In the genomic region with DNA sequence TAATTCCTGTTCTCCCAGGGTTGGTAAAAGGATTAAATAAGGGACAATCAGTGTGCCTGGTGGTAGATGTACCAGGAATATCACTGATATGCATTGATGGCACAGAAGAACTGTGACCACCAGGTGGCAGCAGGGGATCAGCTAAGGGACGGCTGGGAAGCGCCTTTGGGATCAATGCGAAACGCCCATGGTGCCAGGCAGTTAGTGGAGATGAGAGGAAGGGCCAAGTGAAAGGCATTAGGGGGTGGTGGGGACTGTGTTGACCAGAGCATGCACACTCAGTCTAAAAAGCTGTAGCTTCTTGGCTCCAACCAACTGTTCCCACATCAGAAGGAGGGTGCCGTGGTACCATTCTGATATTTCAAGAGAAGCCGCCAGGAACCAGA, we compare ENCODE assay signal across 8 cellular contexts. TPM values are rescaled to one million over a fixed set of nuclear protein-coding genes. Genes with fewer than 3 reads are reported as not detected.
A peak's percentile ranks its signal among the peaks of the same experiment; 100 is the strongest.
DNase-seq lines count a peak whose midpoint lies in the region; ATAC-seq and TF ChIP-seq lines count a peak whose summit lies in the region.

No MANE protein-coding gene starts in this region.

- no peak overlapping the region for H3K4me3 Mint-ChIP-seq in brain

- DNase-seq in ACHN, result peak; percentile 52
- DNase-seq in GM06990 (ENCODE audit: extremely low read depth, insufficient read length), result no peak
- DNase-seq in Panc1 (ENCODE audit: low read depth, low spot score), result peak; percentile 52
- peak; percentile 38 for DNase-seq in iPS DF 19.7 (ENCODE audit: low read depth, low spot score)
- peak; percentile 91 for DNase-seq in sciatic nerve (ENCODE audit: low spot score)

- no peaks in the 10 kb centered on the region for H3K9me3 ChIP-seq in Panc1 (ENCODE audit: control insufficient read depth, insufficient read depth, low read depth, low read length)

- peaks cover 5% of the 10 kb centered on the region for H3K4me1 ChIP-seq in Panc1 (ENCODE audit: control insufficient read depth, insufficient read depth, low read length)

- peak overlapping the region in 1 of 5 experiments; percentile 6 for H3K27ac Mint-ChIP-seq in brain

- H3K27me3 Mint-ChIP-seq in brain, result no peaks in the 10 kb centered on the region

- no peaks in the 10 kb centered on the region for H3K36me3 Mint-ChIP-seq in brain

- peak; percentile 90 for ATAC-seq in Panc1
- peak; percentile 71 for ATAC-seq in sciatic nerve
- no peak for ATAC-seq in GM21576 (IDR thresholded peaks at IDR 0.05; ENCODE audit: unreplicated experiment)

- H3K4me3 ChIP-seq in GM06990 (replicated peaks; ENCODE audit: low read depth, low read length) (no peak overlapping the region), Panc1 (ENCODE audit: low read depth in 2 of 2, low read length in 2 of 2) (no peak overlapping the region)

- H3K27me3 ChIP-seq in GM06990 (replicated peaks; ENCODE audit: control insufficient read depth, insufficient read depth, low read length) (no peaks in the 10 kb centered on the region), Panc1 (ENCODE audit: control insufficient read depth, insufficient read depth, low read length) (no peaks in the 10 kb centered on the region)

- H3K27ac ChIP-seq in Panc1 (ENCODE audit: low read length), result no peak overlapping the region

- peaks cover 20% of the 10 kb centered on the region for H3K4me1 Mint-ChIP-seq in brain

- peak; percentile 79 for TF ChIP-seq CTCF in GM06990 (IDR thresholded peaks at IDR 0.05; ENCODE audit: insufficient read depth, low read length, poor library complexity, severe bottlenecking)
- peak; percentile 91 for TF ChIP-seq CTCF in Panc1 (IDR thresholded peaks at IDR 0.05)
- peak; percentile 89 to 97 for TF ChIP-seq CTCF in brain (conservative IDR thresholded peaks at IDR 0.05)

- no peak for TF ChIP-seq EP300 in Ishikawa (IDR thresholded peaks at IDR 0.05; ENCODE audit: borderline replicate concordance)

- intact Hi-C loops in Panc1 (cut with micrococcal nuclease; ENCODE audit: unreplicated experiment), result loop anchor here (1.0 to 5.0 kb wide), 2 partner anchors 191 to 355 kb away; no protein-coding TSS in a partner anchor
- intact Hi-C loops in sciatic nerve (cut with DNase I), result loop anchor here (1.0 kb wide), 1 partner anchor 191 kb away; no protein-coding TSS in a partner anchor

- POLR2A ChIA-PET in Panc1 (lab: Charles Lee), result no interaction called here

- CTCF ChIA-PET in Panc1 (lab: Charles Lee), result interaction anchor here (0.6 to 1.4 kb wide), 6 partner anchors 20 to 484 kb away, joined by 3 to 19 read pairs (median 4); no protein-coding TSS in a partner anchor

- H3K9me3 Mint-ChIP-seq in brain, result no peaks in the 10 kb centered on the region

- TF ChIP-seq RAD21 in Ishikawa (IDR thresholded peaks at IDR 0.05; ENCODE audit: low read depth), result peak; percentile 97

- no TSS peak for BruUV-seq in Panc1 (replicated peaks; lab: Mats Ljungman, UMichigan)

- in situ Hi-C loops in ACHN (cut with HindIII; ENCODE audit: low pct_ligation_motif_present, low pct_unique_long_range_greater_than_20kb, low sequenced_read_pairs), result loop anchor here (25.0 kb wide), 1 partner anchor 200 kb away; no protein-coding TSS in a partner anchor
- in situ Hi-C loops in Panc1 (cut with HindIII; ENCODE audit: low pct_unique_long_range_greater_than_20kb, low sequenced_read_pairs), result no loop called here

- H3K36me3 ChIP-seq in GM06990 (ENCODE audit: control insufficient read depth, insufficient read depth, low read length), result no peaks in the 10 kb centered on the region
- no peaks in the 10 kb centered on the region for H3K36me3 ChIP-seq in Panc1 (ENCODE audit: control insufficient read depth, insufficient read depth, low read length)

TF ChIP-seq in Ishikawa, 13 proteins besides CTCF, POLR2A, EP300 and RAD21:
- no peak for TF ChIP-seq TAF1 (IDR thresholded peaks at IDR 0.05; ENCODE audit: low read depth)

RNA-seq across cellular contexts. Expression of a gene that starts 55.6 kb away (rescaled TPM):
- total RNA-seq in Panc1 (2021; ENCODE audit: unreplicated experiment), result 3.2 TPM
- polyA plus RNA-seq in Panc1 (2012; ENCODE audit: insufficient read length), result 4.2 TPM
- 12.7 TPM for polyA plus RNA-seq in brain (ENCODE audit: insufficient read depth, low read depth, low replicate concordance)
- total RNA-seq in sciatic nerve, result 86.7 TPM

Comparison
In these comparisons a context has a peak if more than half of its experiments do, and no peak if none do; other contexts are left out.
1. RNA of a gene that starts 55.6 kb away (total RNA-seq): 86.7 TPM in sciatic nerve (single experiment); 3.2 TPM in Panc1 (single experiment); every median in the first group is over 10 times any median in the second.
2. Peak in every context shown above with its lines, with median percentiles within 50 percentile points of each other: CTCF ChIP-seq.